In the genomic region with DNA sequence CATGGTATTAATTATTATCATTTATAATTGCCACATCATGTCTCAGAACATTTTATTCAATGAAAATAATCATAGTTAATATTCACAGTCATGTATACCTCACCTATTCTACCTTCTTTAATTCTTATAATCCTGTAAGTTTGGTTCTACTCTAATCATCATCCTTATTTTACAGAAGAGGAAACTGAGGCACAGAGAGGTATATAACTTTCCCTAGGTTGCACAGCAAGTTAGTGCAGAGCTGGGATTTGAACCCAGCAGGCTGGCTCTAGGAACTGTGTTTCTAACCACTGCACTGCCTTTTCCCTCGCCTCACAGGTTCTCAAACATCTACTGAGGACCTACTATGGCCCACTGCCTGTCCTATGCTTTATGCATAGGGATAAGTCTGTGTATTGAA, we compare ENCODE assay signal across 10 cellular contexts.
"Had no signal": no experiment of that assay in that cellular context is flagged by ENCODE, and none has a peak within 500 bp of the region (broad histone marks: within the 10 kb centered on the region; RNA-seq: fewer than 3 reads in every experiment).

No MANE protein-coding gene starts in this region.

- DNase-seq: GM23248, GOT3, H7, HFFc6, IMR-90, KBM-7 had no signal

- H3K36me3 ChIP-seq: HAP-1 had no signal

- ATAC-seq: HCT116 had no signal

- H2AFZ ChIP-seq: GM23248 had no signal

- H3K4me2 ChIP-seq: KMS-11 had no signal

- H3K4me1 ChIP-seq: HAP-1 had no signal

- H3K9ac ChIP-seq: GM23248, KMS-11 had no signal

- H3K27ac ChIP-seq: GM23248, HL-60, KMS-11 had no signal

- H3K4me3 ChIP-seq: GM23248, HAP-1 had no signal

- H3K9me3 ChIP-seq: HAP-1 had no signal
